ENCODE assay signal across 23 cellular contexts in genomic region chr9:120175031-120175430, GRCh38.
DNase-seq lines count a peak whose midpoint lies in the region; ATAC-seq and TF ChIP-seq lines count a peak whose summit lies in the region.
"Had no signal": no experiment of that assay in that cellular context is flagged by ENCODE, and none has a peak within 500 bp of the region (broad histone marks: within the 10 kb centered on the region; RNA-seq: fewer than 3 reads in every experiment).

No MANE protein-coding gene starts in this region.

- H2AFZ ChIP-seq in Karpas-422 (ENCODE audit: low read length), result no peak overlapping the region
- H2AFZ ChIP-seq: GM23248 had no signal

- peak; percentile 30 for DNase-seq in Karpas-422
- peak; percentile 19 for DNase-seq in NCI-H1694 (lab: John Stamatoyannopoulos, UW)
- peak; percentile 8 to 56 for DNase-seq in NCI-H446 (lab: John Stamatoyannopoulos, UW)
- peak; percentile 59 for DNase-seq in cerebellum (ENCODE audit: low spot score)
- no peak for DNase-seq in activated naive CD4-positive, alpha-beta T cell treated with anti-CD3 and anti-CD28 coated beads, Interleukin-2, amount 10 ng/mL, durations not matched to agents 7 days and 5 days
- DNase-seq in activated CD4-positive, CD25-positive, alpha-beta regulatory T cell (lab: John Stamatoyannopoulos, UW), result no peak
- DNase-seq in chondrocyte (ENCODE audit: low spot score), result no peak
- DNase-seq: CD8-positive, alpha-beta T cell; DMS53; GM23248; H9; Kasumi-1; NCI-H1105 treated with DMSO at 0.1 percent for 48 hours; NCI-H146; NCI-H2081 treated with DMSO at 0.1 percent for 48 hours; NCI-H510A; SIG-M5 had no signal

- no peaks in the 10 kb centered on the region for H4K20me1 ChIP-seq in Karpas-422 (ENCODE audit: insufficient read depth, low read depth, low read length)

- H3K4me3 Mint-ChIP-seq in activated naive CD4-positive, alpha-beta T cell treated with anti-CD3 and anti-CD28 coated beads, Interleukin-2, amount 10 ng/mL, durations not matched to agents 7 days and 5 days, result no peak overlapping the region
- no peak overlapping the region for H3K4me3 Mint-ChIP-seq in chondrocyte (ENCODE audit: unreplicated experiment)
- H3K4me3 Mint-ChIP-seq: B cell; CD8-positive, alpha-beta T cell; H9 had no signal

- no peak for ATAC-seq in esophagus mucosa
- ATAC-seq: CD8-positive, alpha-beta T cell; GM12878; HepG2 had no signal

- no peak overlapping the region for H3K4me3 ChIP-seq in Karpas-422 (ENCODE audit: low read length)
- H3K4me3 ChIP-seq: GM12878, GM23248, SK-N-MC had no signal

- H3K9ac ChIP-seq in Karpas-422 (ENCODE audit: low read length), result no peak overlapping the region
- H3K9ac ChIP-seq: GM23248 had no signal

- H3K9me3 ChIP-seq in Karpas-422 (ENCODE audit: low read length), result no peaks in the 10 kb centered on the region

- no peaks in the 10 kb centered on the region for H3K79me2 ChIP-seq in Karpas-422 (ENCODE audit: low read length)

- H3K4me2 ChIP-seq in Karpas-422 (ENCODE audit: low read depth, low read length, poor library complexity, severe bottlenecking), result peak overlapping the region; percentile 20

- H3K27ac ChIP-seq in Karpas-422 (ENCODE audit: low read length), result no peak overlapping the region
- H3K27ac ChIP-seq: C4-2B, GM23248, SK-N-MC had no signal

- no peak overlapping the region for H3K27ac Mint-ChIP-seq in activated naive CD4-positive, alpha-beta T cell treated with anti-CD3 and anti-CD28 coated beads, Interleukin-2, amount 10 ng/mL, durations not matched to agents 7 days and 5 days
- H3K27ac Mint-ChIP-seq in chondrocyte (ENCODE audit: unreplicated experiment), result no peak overlapping the region
- H3K27ac Mint-ChIP-seq: B cell; CD8-positive, alpha-beta T cell; H9 had no signal

- no peaks in the 10 kb centered on the region for H3K36me3 Mint-ChIP-seq in activated naive CD4-positive, alpha-beta T cell treated with anti-CD3 and anti-CD28 coated beads, Interleukin-2, amount 10 ng/mL, durations not matched to agents 7 days and 5 days
- H3K36me3 Mint-ChIP-seq in chondrocyte (ENCODE audit: low read depth), result no peaks in the 10 kb centered on the region
- H3K36me3 Mint-ChIP-seq: CD8-positive, alpha-beta T cell had no signal

- no peaks in the 10 kb centered on the region for H3K27me3 Mint-ChIP-seq in activated naive CD4-positive, alpha-beta T cell treated with anti-CD3 and anti-CD28 coated beads, Interleukin-2, amount 10 ng/mL, durations not matched to agents 7 days and 5 days
- H3K27me3 Mint-ChIP-seq in chondrocyte (ENCODE audit: low read depth), result peaks cover 13% of the 10 kb centered on the region

- H3K9me2 ChIP-seq in Karpas-422 (replicated peaks; ENCODE audit: insufficient read depth, low read length), result no peaks in the 10 kb centered on the region

- H3K4me1 Mint-ChIP-seq in activated naive CD4-positive, alpha-beta T cell treated with anti-CD3 and anti-CD28 coated beads, Interleukin-2, amount 10 ng/mL, durations not matched to agents 7 days and 5 days, result no peaks in the 10 kb centered on the region
- H3K4me1 Mint-ChIP-seq in chondrocyte (ENCODE audit: low read depth), result no peaks in the 10 kb centered on the region
- H3K4me1 Mint-ChIP-seq: B cell, H9 had no signal

- peaks cover 26% of the 10 kb centered on the region for H3K4me1 ChIP-seq in Karpas-422 (ENCODE audit: low read length)

- no peaks in the 10 kb centered on the region for H3K36me3 ChIP-seq in Karpas-422 (ENCODE audit: insufficient read depth, low read length)

- CTCF ChIA-PET in activated naive CD4-positive, alpha-beta T cell treated with anti-CD3 and anti-CD28 coated beads, Interleukin-2, amount 10 ng/mL, durations not matched to agents 7 days and 5 days (lab: Charles Lee), result no interaction called here

- no peaks in the 10 kb centered on the region for H3K27me3 ChIP-seq in Karpas-422 (ENCODE audit: low read length)

- peaks cover 3% of the 10 kb centered on the region for H3K9me3 Mint-ChIP-seq in activated naive CD4-positive, alpha-beta T cell treated with anti-CD3 and anti-CD28 coated beads, Interleukin-2, amount 10 ng/mL, durations not matched to agents 7 days and 5 days
- peaks cover 3% of the 10 kb centered on the region for H3K9me3 Mint-ChIP-seq in chondrocyte (ENCODE audit: low read depth)
- H3K9me3 Mint-ChIP-seq: H9 had no signal

- no peak for TF ChIP-seq CTCF in chondrocyte (IDR thresholded peaks at IDR 0.05)

Comparison
In these comparisons a context has a peak if more than half of its experiments do, and no peak if none do; other contexts are left out.
1. DNase-seq: peak in Karpas-422 (single experiment), NCI-H1694 (single experiment), NCI-H446 (2 of 2) and cerebellum (single experiment); none in activated naive CD4-positive, alpha-beta T cell treated with anti-CD3 and anti-CD28 coated beads, Interleukin-2, amount 10 ng/mL, durations not matched to agents 7 days and 5 days (single experiment), activated CD4-positive, CD25-positive, alpha-beta regulatory T cell (0 of 4) and chondrocyte (single experiment).